In genomic region chr18:74694436-74694835, GRCh38 we compare ENCODE assay signal across 22 cellular contexts.
"Had no signal": no experiment of that assay in that cellular context is flagged by ENCODE, and none has a peak within 500 bp of the region (broad histone marks: within the 10 kb centered on the region; RNA-seq: fewer than 3 reads in every experiment).

No MANE protein-coding gene starts in this region.

- DNase-seq: cerebellar nuclear complex; effector CD8-positive, alpha-beta T cell; endodermal cell; foreskin melanocyte; hippocampal formation; left colon; mesenchymal stem cell; naive thymus-derived CD4-positive, alpha-beta T cell; nephron progenitor cell; nucleus accumbens; right lobe of liver; small intestine; stimulated activated CD4-positive, alpha-beta T cell treated with anti-CD3 and anti-CD28 coated beads, Interleukin-15, amount 100 ng/mL, for 24 hours; stimulated activated CD4-positive, alpha-beta T cell treated with anti-CD3 and anti-CD28 coated beads, Interleukin-2, amount 100 ng/mL, for 48 hours; stimulated activated naive B cell treated with anti-CD40 and anti-IgM and Interleukin-4, amounts not matched to agents 10 μg/mL and 1 μg/mL and 100 μg/mL, for 72 hours; upper lobe of left lung had no signal

- H3K9me3 ChIP-seq: prostate gland, right lobe of liver, thoracic aorta, tibial nerve, upper lobe of left lung had no signal

- H3K4me3 ChIP-seq: cardiac muscle cell, prostate gland, right lobe of liver, thoracic aorta, tibial nerve, upper lobe of left lung had no signal

- H3K27me3 ChIP-seq: cardiac muscle cell, right lobe of liver, tibial nerve, upper lobe of left lung had no signal

- H3K27ac ChIP-seq: cardiac muscle cell, epithelial cell of prostate, prostate gland, right lobe of liver, thoracic aorta, tibial nerve, upper lobe of left lung had no signal

- H3K36me3 ChIP-seq: cardiac muscle cell, prostate gland, right lobe of liver, thoracic aorta, tibial nerve, upper lobe of left lung had no signal

- ATAC-seq: esophagus mucosa; left colon; naive thymus-derived CD4-positive, alpha-beta T cell; stimulated activated naive B cell treated with anti-CD40 and anti-IgM and Interleukin-4, amounts not matched to agents 10 μg/mL and 1 μg/mL and 100 μg/mL, for 72 hours had no signal

- H3K4me1 ChIP-seq: prostate gland, right lobe of liver, tibial nerve, upper lobe of left lung had no signal
